In genomic region chr9:134455951-134456739, GRCh38 we compare ENCODE assay signal across 8 cellular contexts.
A peak's percentile ranks its signal among the peaks of the same experiment; 100 is the strongest.
DNase-seq lines count a peak whose midpoint lies in the region; ATAC-seq lines count a peak whose summit lies in the region.

No MANE protein-coding gene starts in this region.

- H2AFZ ChIP-seq in ACC112 (ENCODE audit: low read length, unreplicated experiment) = peak overlapping the region; percentile 43

- no peak for ATAC-seq in HG02870 (IDR thresholded peaks at IDR 0.05; ENCODE audit: unreplicated experiment)

- H3K56ac ChIP-seq in mesendoderm (ENCODE audit: low read length) = no peak overlapping the region

- H3K23ac ChIP-seq in mesendoderm (ENCODE audit: low read length) = no peak overlapping the region

- H3K9me3 Mint-ChIP-seq in dendritic cell treated with granulocyte-macrophage colony-stimulating factor and Interleukin-4, amounts not matched to agents 40 ng/mL and 50 ng/mL, for 4 days = no peaks in the 10 kb centered on the region

- peaks cover 35% of the 10 kb centered on the region for H3K4me1 ChIP-seq in ACC112 (ENCODE audit: control insufficient read depth, insufficient read depth, low read length, unreplicated experiment)
- H3K4me1 ChIP-seq in mesendoderm (ENCODE audit: control insufficient read depth, low read depth, low read length) = no peaks in the 10 kb centered on the region

- H3K4me3 ChIP-seq in ACC112 (ENCODE audit: low read depth, low read length) (peak overlapping the region; percentile 48), mesendoderm (ENCODE audit: low read length) (no peak overlapping the region)

- H3K79me1 ChIP-seq in mesendoderm (ENCODE audit: low read length) = no peaks in the 10 kb centered on the region

- peak overlapping the region; percentile 97 for H3K27ac ChIP-seq in ACC112 (ENCODE audit: low read depth, low read length)
- H3K27ac ChIP-seq in mesendoderm (ENCODE audit: low read depth, low read length) = no peak overlapping the region

- WGBS in mesendoderm (ENCODE audit: extremely low coverage, insufficient coverage, low lambda C conversion rate) = no CpG with 5 or more reads among the region's 41 CpGs

- H3K79me2 ChIP-seq in ACC112 (ENCODE audit: control insufficient read depth, insufficient read depth, low read length, unreplicated experiment) (no peaks in the 10 kb centered on the region), mesendoderm (ENCODE audit: control insufficient read depth, insufficient read depth, low read length) (no peaks in the 10 kb centered on the region)

- no peaks in the 10 kb centered on the region for H3K36me3 Mint-ChIP-seq in dendritic cell treated with granulocyte-macrophage colony-stimulating factor and Interleukin-4, amounts not matched to agents 40 ng/mL and 50 ng/mL, for 4 days (ENCODE audit: low read depth)

- peak overlapping the region; percentile 80 for H3K27ac Mint-ChIP-seq in dendritic cell treated with granulocyte-macrophage colony-stimulating factor and Interleukin-4, amounts not matched to agents 40 ng/mL and 50 ng/mL, for 4 days

- DNase-seq in KBM-7 = peak; percentile 93
- DNase-seq in activated CD4-positive, alpha-beta T cell treated with anti-CD3 and anti-CD28 coated beads, Interleukin-2, amount 50 U/mL, for 4 hours = peak; percentile 72 to 77
- DNase-seq in mesendoderm = peak; percentile 86
- peak; percentile 39 for DNase-seq in stimulated activated CD8-positive, alpha-beta memory T cell treated with anti-CD3 and anti-CD28 coated beads, Interleukin-15, amount 100 ng/mL, for 24 hours (ENCODE audit: low read depth)
- DNase-seq in cerebellar cortex (ENCODE audit: low spot score) = no peak

- no peak overlapping the region for H3K4ac ChIP-seq in mesendoderm (ENCODE audit: low read depth, low read length)

- peak overlapping the region; percentile 57 for H3K4me3 Mint-ChIP-seq in dendritic cell treated with granulocyte-macrophage colony-stimulating factor and Interleukin-4, amounts not matched to agents 40 ng/mL and 50 ng/mL, for 4 days

- H2AK5ac ChIP-seq in mesendoderm (ENCODE audit: low read length) = no peak overlapping the region

- peaks cover 36% of the 10 kb centered on the region for H3K27me3 Mint-ChIP-seq in dendritic cell treated with granulocyte-macrophage colony-stimulating factor and Interleukin-4, amounts not matched to agents 40 ng/mL and 50 ng/mL, for 4 days

- H4K5ac ChIP-seq in mesendoderm (ENCODE audit: low read length) = no peak overlapping the region

- peaks cover 50% of the 10 kb centered on the region for H3K4me1 Mint-ChIP-seq in dendritic cell treated with granulocyte-macrophage colony-stimulating factor and Interleukin-4, amounts not matched to agents 40 ng/mL and 50 ng/mL, for 4 days (ENCODE audit: low read depth)

- H3K18ac ChIP-seq in mesendoderm (ENCODE audit: low read length) = no peak overlapping the region

- H3K36me3 ChIP-seq in ACC112 (ENCODE audit: insufficient read depth, low read length) (no peaks in the 10 kb centered on the region), mesendoderm (ENCODE audit: control insufficient read depth, insufficient read depth, low read length) (no peaks in the 10 kb centered on the region)

- intact Hi-C loops in dendritic cell treated with granulocyte-macrophage colony-stimulating factor and Interleukin-4, amounts not matched to agents 40 ng/mL and 50 ng/mL, for 4 days (cut with micrococcal nuclease) = no loop called here

- H2BK120ac ChIP-seq in mesendoderm (ENCODE audit: low read depth, low read length) = no peak overlapping the region

- H2BK5ac ChIP-seq in mesendoderm (ENCODE audit: low read length) = no peak overlapping the region

- H2BK15ac ChIP-seq in mesendoderm (replicated peaks; ENCODE audit: low read depth) = no peak overlapping the region

- no peak overlapping the region for H3K4me2 ChIP-seq in mesendoderm (ENCODE audit: low read length)

- H3K27me3 ChIP-seq in ACC112 (ENCODE audit: insufficient read depth, low read length) (no peaks in the 10 kb centered on the region), mesendoderm (ENCODE audit: insufficient read depth, low read length, poor library complexity) (no peaks in the 10 kb centered on the region)

- in situ Hi-C loops in KBM-7 (cut with MboI; ENCODE audit: low pct_unique_long_range_greater_than_20kb, low sequenced_read_pairs) = no loop called here

- no peak overlapping the region for H3K9ac ChIP-seq in mesendoderm (ENCODE audit: low read length)

- H4K8ac ChIP-seq in mesendoderm (ENCODE audit: low read depth, low read length) = no peak overlapping the region
